Comparison of ENCODE assay signal across 8 cellular contexts in genomic region chr3:56758539-56758981, GRCh38. TPM values are rescaled to one million over a fixed set of nuclear protein-coding genes. Genes with fewer than 3 reads are reported as not detected.
A peak's percentile ranks its signal among the peaks of the same experiment; 100 is the strongest.
DNase-seq lines count a peak whose midpoint lies in the region; ATAC-seq and TF ChIP-seq lines count a peak whose summit lies in the region.

No MANE protein-coding gene starts in this region.

- H3K9me3 Mint-ChIP-seq in naive thymus-derived CD8-positive, alpha-beta T cell = no peaks in the 10 kb centered on the region

- peak overlapping the region; percentile 58 to 98 (median 90) for H3K27ac Mint-ChIP-seq in naive thymus-derived CD8-positive, alpha-beta T cell

- DNase-seq in AG04449 (ENCODE audit: low read depth, low spot score) (peak; percentile 63), choroid plexus epithelial cell (ENCODE audit: low read depth) (peak; percentile 94), SJCRH30 (no peak), cerebellar nuclear complex (lab: John Stamatoyannopoulos, UW) (no peak)
- peak in 2 of 10 donors; percentile 11 to 35 for DNase-seq in naive thymus-derived CD8-positive, alpha-beta T cell

- ATAC-seq in GM18858 (IDR thresholded peaks at IDR 0.05; ENCODE audit: unreplicated experiment) (peak; percentile 71), HG03097 (IDR thresholded peaks at IDR 0.05; ENCODE audit: low FRiP score, unreplicated experiment) (peak; percentile 72), SK-N-SH treated with all-trans-retinoic acid at 6 μM for 48 hours (peak; percentile 94)
- peak in 1 of 2 donors; percentile 63 for ATAC-seq in naive thymus-derived CD8-positive, alpha-beta T cell

- no peaks in the 10 kb centered on the region for H3K27me3 ChIP-seq in SJCRH30

- peaks cover 7% of the 10 kb centered on the region for H3K4me1 ChIP-seq in SJCRH30

- H3K36me3 ChIP-seq in SJCRH30 = no peaks in the 10 kb centered on the region

- no peak overlapping the region for H3K27ac ChIP-seq in SJCRH30

- H3K4me3 Mint-ChIP-seq in naive thymus-derived CD8-positive, alpha-beta T cell = peak overlapping the region; percentile 33 to 84 (median 66)

- peaks cover 49 to 93% (median 85%) of the 10 kb centered on the region in 4 donors for H3K4me1 Mint-ChIP-seq in naive thymus-derived CD8-positive, alpha-beta T cell

- CTCF ChIA-PET in AG04449 (lab: Yijun Ruan, JAX) = interaction anchor here (1.5 to 1.6 kb wide), 2 partner anchors 41 to 231 kb away, joined by 4 to 9 read pairs; no protein-coding TSS in a partner anchor

- POLR2A ChIA-PET in AG04449 (lab: Yijun Ruan, JAX) = no interaction called here
- POLR2A ChIA-PET in naive thymus-derived CD8-positive, alpha-beta T cell (lab: Charles Lee) = interaction anchor here (0.6 to 4.3 kb wide), 15 partner anchors 10 to 1675 kb away, joined by 3 to 32 read pairs (median 4); partner anchors contain the start of genes ARHGEF3 and TASOR

- H3K36me3 Mint-ChIP-seq in naive thymus-derived CD8-positive, alpha-beta T cell = peaks cover 0 to 55% (median 34%) of the 10 kb centered on the region in 3 donors

- H3K27me3 Mint-ChIP-seq in naive thymus-derived CD8-positive, alpha-beta T cell = no peaks in the 10 kb centered on the region

- TF ChIP-seq CTCF in AG04449 (IDR thresholded peaks at IDR 0.05; ENCODE audit: insufficient read depth, low read length, missing control alignments) (no peak), choroid plexus epithelial cell (conservative IDR thresholded peaks at IDR 0.05; ENCODE audit: low read depth, low read length) (no peak)

- H3K9me3 ChIP-seq in SJCRH30 (replicated peaks) = no peaks in the 10 kb centered on the region

- H3K4me3 ChIP-seq in AG04449 (ENCODE audit: low read depth, low read length) = no peak overlapping the region
- peak overlapping the region; percentile 23 for H3K4me3 ChIP-seq in choroid plexus epithelial cell (ENCODE audit: low read depth, low read length)
- H3K4me3 ChIP-seq in SJCRH30 = no peak overlapping the region

TF ChIP-seq in SK-N-SH treated with all-trans-retinoic acid at 6 μM for 48 hours, 23 proteins besides CTCF, POLR2A, EP300 and RAD21:
- peak; percentile 77 for TF ChIP-seq ISL1 (CRISPR knock-in tag; IDR thresholded peaks at IDR 0.05)
- TF ChIP-seq TCF4 (CRISPR knock-in tag; IDR thresholded peaks at IDR 0.05; ENCODE audit: borderline replicate concordance) = peak; percentile 14; the same call in 1 of the 2 replicates
- TF ChIP-seq ZNF8 (CRISPR knock-in tag; IDR thresholded peaks at IDR 0.05) = no peak
- TF ChIP-seq TOX (CRISPR knock-in tag; IDR thresholded peaks at IDR 0.05; ENCODE audit: borderline replicate concordance) = no peak
TF ChIP-seq in SK-N-SH treated with all-trans-retinoic acid at 6 μM for 48 hours: peak in this region for 2.

RNA-seq across cellular contexts. Expression of gene ARHGEF3, which starts 43.2 kb away (rescaled TPM):
- total RNA-seq in naive thymus-derived CD8-positive, alpha-beta T cell = 100 to 1,000 TPM; 118 to 123 TPM
- 100 to 1,000 TPM in 1 of 3 donors, 10 to 100 TPM in 2; 95.3 to 101 (median 96.9) TPM for polyA plus RNA-seq in naive thymus-derived CD8-positive, alpha-beta T cell
- total RNA-seq in SJCRH30 (2014; rRNA removed; shearing (Covaris generic)) = 24.9 and 29.9 TPM in 2 replicates

Comparison
In these comparisons a context has a peak if more than half of its experiments do, and no peak if none do; other contexts are left out.
1. DNase-seq: peak in AG04449 (single experiment) and choroid plexus epithelial cell (single experiment); none in SJCRH30 (0 of 2) and cerebellar nuclear complex (0 of 2).